Comparison of ENCODE assay signal across 17 cellular contexts in the genomic region with DNA sequence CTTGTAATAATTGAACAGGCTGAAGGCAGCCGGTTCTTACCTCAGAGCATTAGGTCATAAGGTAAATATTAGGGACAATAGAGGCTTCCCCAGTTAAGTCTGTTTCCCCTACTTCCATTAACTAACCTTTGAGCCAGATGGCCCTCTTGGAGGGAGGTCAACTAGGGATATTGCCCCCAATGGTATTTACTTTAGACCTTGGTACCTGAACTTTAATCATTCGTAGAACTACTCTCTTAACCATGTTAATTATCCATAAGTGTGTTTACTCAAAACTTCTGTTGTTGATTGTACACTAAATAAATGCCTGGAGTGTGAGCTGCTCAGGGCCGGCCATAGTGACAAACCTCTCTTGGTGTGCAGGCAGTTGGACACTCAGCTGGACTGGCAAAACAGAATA.
"Had no signal": no experiment of that assay in that cellular context is flagged by ENCODE, and none has a peak within 500 bp of the region (broad histone marks: within the 10 kb centered on the region; RNA-seq: fewer than 3 reads in every experiment).

No MANE protein-coding gene starts in this region.

- H3K27me3 Mint-ChIP-seq: naive thymus-derived CD8-positive, alpha-beta T cell; stimulated activated naive B cell treated with anti-CD40 and anti-IgM and Interleukin-4, amounts not matched to agents 10 μg/mL and 1 μg/mL and 100 μg/mL, for 72 hours; stimulated activated naive CD8-positive, alpha-beta T cell treated with anti-CD3 and anti-CD28 coated beads, Interleukin-15, amount 100 ng/mL, for 72 hours had no signal

- DNase-seq: colonic mucosa; dermis blood vessel endothelial cell; foreskin keratinocyte; kidney; left colon; left ventricle myocardium superior; mammary epithelial cell; naive thymus-derived CD8-positive, alpha-beta T cell; sigmoid colon; stimulated activated CD4-positive, alpha-beta T cell treated with anti-CD3 and anti-CD28 coated beads, Interleukin-2, amount 100 ng/mL, for 24 hours; stimulated activated CD4-positive, alpha-beta T cell treated with anti-CD3 and anti-CD28 coated beads, Interleukin-4, amount 100 ng/mL, for 4 hours; stimulated activated naive B cell treated with anti-CD40 and anti-IgM and Interleukin-4, amounts not matched to agents 10 μg/mL and 1 μg/mL and 100 μg/mL, for 72 hours; stimulated activated naive CD8-positive, alpha-beta T cell treated with anti-CD3 and anti-CD28 coated beads, Interleukin-15, amount 100 ng/mL, for 72 hours; transverse colon had no signal

- H3K4me1 ChIP-seq: colonic mucosa, foreskin keratinocyte, sigmoid colon, transverse colon had no signal

- H3K4me1 Mint-ChIP-seq: naive thymus-derived CD8-positive, alpha-beta T cell; stimulated activated naive B cell treated with anti-CD40 and anti-IgM and Interleukin-4, amounts not matched to agents 10 μg/mL and 1 μg/mL and 100 μg/mL, for 72 hours; stimulated activated naive CD8-positive, alpha-beta T cell treated with anti-CD3 and anti-CD28 coated beads, Interleukin-15, amount 100 ng/mL, for 72 hours had no signal

- H3K4me3 Mint-ChIP-seq: naive thymus-derived CD8-positive, alpha-beta T cell; stimulated activated naive B cell treated with anti-CD40 and anti-IgM and Interleukin-4, amounts not matched to agents 10 μg/mL and 1 μg/mL and 100 μg/mL, for 72 hours; stimulated activated naive CD8-positive, alpha-beta T cell treated with anti-CD3 and anti-CD28 coated beads, Interleukin-15, amount 100 ng/mL, for 72 hours had no signal

- H3K27me3 ChIP-seq: colonic mucosa, foreskin keratinocyte, neutrophil, sigmoid colon, transverse colon had no signal

- H3K36me3 Mint-ChIP-seq: naive thymus-derived CD8-positive, alpha-beta T cell; stimulated activated naive B cell treated with anti-CD40 and anti-IgM and Interleukin-4, amounts not matched to agents 10 μg/mL and 1 μg/mL and 100 μg/mL, for 72 hours had no signal

- ATAC-seq: foreskin keratinocyte; left colon; left ventricle myocardium superior; naive thymus-derived CD8-positive, alpha-beta T cell; stimulated activated naive B cell treated with anti-CD40 and anti-IgM and Interleukin-4, amounts not matched to agents 10 μg/mL and 1 μg/mL and 100 μg/mL, for 72 hours; stimulated activated naive CD8-positive, alpha-beta T cell treated with anti-CD3 and anti-CD28 coated beads, Interleukin-15, amount 100 ng/mL, for 72 hours had no signal

- H3K36me3 ChIP-seq: colonic mucosa, neutrophil, sigmoid colon, thoracic aorta, transverse colon had no signal

- H3K9me3 ChIP-seq: colonic mucosa, neutrophil, sigmoid colon, thoracic aorta, transverse colon had no signal

- H3K4me3 ChIP-seq: colonic mucosa, sigmoid colon, skin epidermis, thoracic aorta, transverse colon had no signal

- H3K27ac ChIP-seq: colonic mucosa, foreskin keratinocyte, neutrophil, sigmoid colon, skin epidermis, thoracic aorta, transverse colon had no signal

- H3K27ac Mint-ChIP-seq: naive thymus-derived CD8-positive, alpha-beta T cell; stimulated activated naive B cell treated with anti-CD40 and anti-IgM and Interleukin-4, amounts not matched to agents 10 μg/mL and 1 μg/mL and 100 μg/mL, for 72 hours; stimulated activated naive CD8-positive, alpha-beta T cell treated with anti-CD3 and anti-CD28 coated beads, Interleukin-15, amount 100 ng/mL, for 72 hours had no signal
